8 cellular contexts compared by ENCODE assay signal in genomic region chr5:62275581-62275980, GRCh38.
"Had no signal": no experiment of that assay in that cellular context is flagged by ENCODE, and none has a peak within 500 bp of the region (broad histone marks: within the 10 kb centered on the region; RNA-seq: fewer than 3 reads in every experiment).

No MANE protein-coding gene starts in this region.

- DNase-seq: H9, HCEC 1CT had no signal

- H3K4me3 ChIP-seq: GM23338 had no signal

- H3K4me1 Mint-ChIP-seq: GM23338, H9 had no signal

- H3K27ac Mint-ChIP-seq: GM23338, H9, IgD-negative memory B cell had no signal

- H3K27ac ChIP-seq: HL-60 had no signal

- H3K9me3 Mint-ChIP-seq: GM23338, H9, IgD-negative memory B cell had no signal

- H3K4me2 ChIP-seq: GM23338 had no signal

- H3K4me3 Mint-ChIP-seq: GM23338, H9, IgD-negative memory B cell had no signal

- H2AFZ ChIP-seq: GM23338 had no signal

- ATAC-seq: GM23338, HepG2 had no signal

- H3K36me3 Mint-ChIP-seq: IgD-negative memory B cell had no signal

- FAIRE-seq: H1, H54, HepG2 had no signal
